In genomic region chr6:70669133-70669532, GRCh38 we compare ENCODE assay signal across 2 cellular contexts.
TF ChIP-seq lines count a peak whose summit lies in the region.

No MANE protein-coding gene starts in this region.

TF ChIP-seq in SK-N-SH, 30 proteins besides CTCF, POLR2A, EP300 and RAD21 (continued from another document):
- TF ChIP-seq ZBTB33 (IDR thresholded peaks at IDR 0.05; ENCODE audit: borderline replicate concordance, low read depth), result no peak
- TF ChIP-seq GATA2 (CRISPR knock-in tag; IDR thresholded peaks at IDR 0.05), result no peak

TF ChIP-seq in SK-N-SH treated with all-trans-retinoic acid at 6 μM for 48 hours, 23 proteins besides CTCF, POLR2A, EP300 and RAD21 (continued from another document):
- no peak for TF ChIP-seq CREB5 (CRISPR knock-in tag; IDR thresholded peaks at IDR 0.05; ENCODE audit: low read depth)
